9 cellular contexts compared by ENCODE assay signal in the genomic region with DNA sequence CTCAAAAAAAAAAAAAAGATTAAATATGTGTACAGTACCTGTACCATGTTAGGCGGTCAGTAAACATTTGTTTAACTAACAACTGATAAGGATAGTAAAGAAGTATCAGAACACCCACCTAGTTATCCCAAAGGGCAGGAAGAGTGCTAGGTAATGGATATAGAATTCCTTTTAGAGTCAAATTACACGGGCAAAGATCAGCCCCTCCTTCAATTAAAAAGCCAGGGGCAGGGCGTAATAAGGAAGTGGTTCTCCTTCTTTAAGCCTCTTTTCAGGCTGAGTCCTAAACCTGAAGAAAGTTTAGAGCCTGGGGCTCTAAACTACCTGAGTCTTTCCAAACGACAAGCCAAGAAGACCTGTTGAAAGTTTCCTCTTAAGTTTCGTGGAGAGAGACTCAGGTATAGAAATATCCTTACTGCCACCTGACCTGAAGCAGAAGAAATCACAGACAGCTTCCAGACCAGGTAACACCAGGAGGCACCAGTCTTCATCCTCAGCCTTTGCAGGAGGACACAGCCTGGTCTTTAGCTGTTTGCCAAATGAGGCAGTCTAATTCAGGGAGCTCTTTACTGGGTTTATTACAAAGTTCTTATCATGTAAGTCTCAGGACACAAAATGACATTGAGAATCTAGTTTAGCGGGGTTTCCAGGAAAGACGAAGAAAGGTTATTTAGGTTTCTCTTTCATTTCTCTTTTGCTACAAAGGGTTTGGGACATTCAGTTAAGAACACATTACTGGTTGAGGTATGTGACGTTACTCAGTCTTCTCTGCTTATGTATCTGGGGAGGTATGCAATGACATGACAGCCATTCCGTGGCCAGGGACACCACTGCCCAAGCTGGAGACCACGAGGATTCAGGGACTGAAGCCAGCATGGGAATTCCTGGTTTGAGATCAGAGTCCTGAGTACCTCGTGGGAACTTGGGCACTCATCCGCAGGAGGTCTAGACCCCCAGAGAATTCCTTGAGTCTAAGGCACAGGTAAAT. TPM values are rescaled to one million over a fixed set of nuclear protein-coding genes. Genes with fewer than 3 reads are reported as not detected.
A peak's percentile ranks its signal among the peaks of the same experiment; 100 is the strongest.
DNase-seq lines count a peak whose midpoint lies in the region; ATAC-seq, FAIRE-seq and TF ChIP-seq lines count a peak whose summit lies in the region.
"Had no signal": no experiment of that assay in that cellular context is flagged by ENCODE, and none has a peak within 500 bp of the region (broad histone marks: within the 10 kb centered on the region; RNA-seq: fewer than 3 reads in every experiment).

A gene with protein sequence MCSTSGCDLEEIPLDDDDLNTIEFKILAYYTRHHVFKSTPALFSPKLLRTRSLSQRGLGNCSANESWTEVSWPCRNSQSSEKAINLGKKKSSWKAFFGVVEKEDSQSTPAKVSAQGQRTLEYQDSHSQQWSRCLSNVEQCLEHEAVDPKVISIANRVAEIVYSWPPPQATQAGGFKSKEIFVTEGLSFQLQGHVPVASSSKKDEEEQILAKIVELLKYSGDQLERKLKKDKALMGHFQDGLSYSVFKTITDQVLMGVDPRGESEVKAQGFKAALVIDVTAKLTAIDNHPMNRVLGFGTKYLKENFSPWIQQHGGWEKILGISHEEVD (plus strand): TSS at position 266 of the 988 bp plus-strand sequence. CDS start 8,367 bp downstream, outside the sequence.

- H3K36me3 ChIP-seq in K562 (ENCODE audit: control insufficient read depth, insufficient read depth, low read length) (no peaks in the 10 kb centered on the region), smooth muscle cell (ENCODE audit: low read depth) (no peaks in the 10 kb centered on the region), heart right ventricle (no peaks in the 10 kb centered on the region)
- H3K36me3 ChIP-seq: neutrophil had no signal

- H3K27me3 ChIP-seq in K562 (ENCODE audit: control insufficient read depth in 2 of 2, insufficient read depth in 2 of 2, low read length in 2 of 2) (peaks cover 0 to 15% of the 10 kb centered on the region in 2 experiments; a peak in 3 of 5 replicates), smooth muscle cell (ENCODE audit: low read depth) (no peaks in the 10 kb centered on the region), heart right ventricle (peaks cover 0 to 27% (median 0%) of the 10 kb centered on the region in 7 donors)

- in situ Hi-C loops in K562 (cut with MboI): no loop called here

- no peak for TF ChIP-seq RAD21 in K562 (CRISPR knock-in tag; conservative IDR thresholded peaks at IDR 0.05 in 1 of 2, IDR thresholded peaks at IDR 0.05 in 1 of 2)

- H4K20me1 ChIP-seq in K562 (replicated peaks; ENCODE audit: control insufficient read depth, insufficient read depth, low read length) (no peaks in the 10 kb centered on the region), smooth muscle cell (ENCODE audit: low read depth) (no peaks in the 10 kb centered on the region)

- no peak for TF ChIP-seq EP300 in K562 (IDR thresholded peaks at IDR 0.05; ENCODE audit: low read length)

- FAIRE-seq in K562 (lab: Jason Lieb, UNC): no peak

- H3K4me1 ChIP-seq in K562 (replicated peaks in 1 of 2; ENCODE audit: control insufficient read depth in 2 of 2, insufficient read depth in 2 of 2, low read length in 2 of 2): peaks cover 5% of the 10 kb centered on the region in 2 experiments; a peak in 3 of 5 replicates
- H3K4me1 ChIP-seq in smooth muscle cell (ENCODE audit: low read depth): no peaks in the 10 kb centered on the region
- H3K4me1 ChIP-seq in heart right ventricle: peaks cover 0 to 14% (median 0%) of the 10 kb centered on the region in 9 donors

- intact Hi-C loops in K562 (cut with micrococcal nuclease): no loop called here
- intact Hi-C loops in heart right ventricle (cut with DNase I): no loop called here

- WGBS in K562 (ENCODE audit: insufficient coverage, low coverage, missing lambda C conversion rate): 6% methylated on average over 12 of the region's 12 CpGs
- 69% methylated on average over 12 of the region's 12 CpGs for WGBS in smooth muscle cell (ENCODE audit: low lambda C conversion rate)
- WGBS in heart right ventricle, 2 donors: 61 to 64% methylated on average over 12 of the region's 12 CpGs

- H3K9me3 ChIP-seq in K562 (replicated peaks; ENCODE audit: control insufficient read depth, insufficient read depth, low read depth, low read length): no peaks in the 10 kb centered on the region
- no peaks in the 10 kb centered on the region for H3K9me3 ChIP-seq in smooth muscle cell (replicated peaks; ENCODE audit: low read depth)
- no peaks in the 10 kb centered on the region for H3K9me3 ChIP-seq in heart right ventricle
- H3K9me3 ChIP-seq: neutrophil had no signal

- no peak for TF ChIP-seq POLR2A in K562 (conservative IDR thresholded peaks at IDR 0.05)

- CTCF ChIA-PET in K562 (lab: Yijun Ruan, JAX; ENCODE audit: low intra/inter-chr PET ratio): no interaction called here

- ATAC-seq in GM18907 (IDR thresholded peaks at IDR 0.05; ENCODE audit: unreplicated experiment): peak; percentile 60
- peak; percentile 36; the same call in 1 of the 3 replicates for ATAC-seq in K562
- no peak for ATAC-seq in HG03469 (IDR thresholded peaks at IDR 0.05; ENCODE audit: unreplicated experiment)
- no peak for ATAC-seq in heart right ventricle
- ATAC-seq in GM21423 (IDR thresholded peaks at IDR 0.05; ENCODE audit: unreplicated experiment): no peak
- ATAC-seq in GM21447 (IDR thresholded peaks at IDR 0.05; ENCODE audit: unreplicated experiment): no peak

- H3K4me3 ChIP-seq in K562 (no peak within 1 kb of the TSS), smooth muscle cell (peak within 1 kb of the TSS; percentile 27), heart right ventricle (peak within 1 kb of the TSS in 1 of 10 donors; percentile 13)

- H3K79me2 ChIP-seq in K562 (ENCODE audit: control insufficient read depth, insufficient read depth, low read length) (no peaks in the 10 kb centered on the region), smooth muscle cell (ENCODE audit: low read depth) (no peaks in the 10 kb centered on the region)

- H2AFZ ChIP-seq in K562 (ENCODE audit: low read depth, low read length) (0 out of 2 replicates have a peak within 1 kb of the TSS, but pooled peaks have one; percentile 45), smooth muscle cell (ENCODE audit: low read depth) (no peak within 1 kb of the TSS)

- DNase-seq in HuH-7 (ENCODE audit: low spot score): peak; percentile 35
- no peak for DNase-seq in K562 (ENCODE audit: extremely low read depth in 1 of 4, low spot score in 3 of 4)
- DNase-seq in smooth muscle cell (lab: John Stamatoyannopoulos, UW; ENCODE audit: unreplicated experiment): no peak
- no peak for DNase-seq in heart right ventricle

- POLR2A ChIA-PET in K562 (lab: Yijun Ruan, JAX): no interaction called here

- H3K4me2 ChIP-seq in K562 (ENCODE audit: insufficient read depth, low read length) (no peak within 1 kb of the TSS; the same call in 1 of the 2 replicates), smooth muscle cell (no peak within 1 kb of the TSS)

- peak within 1 kb of the TSS in 1 of 2 experiments; percentile 55; a peak in 2 of 4 replicates for H3K9ac ChIP-seq in K562 (ENCODE audit: insufficient read depth in 1 of 2, low read depth in 2 of 2, low read length in 2 of 2)
- H3K9ac ChIP-seq in smooth muscle cell (ENCODE audit: low read depth): no peak within 1 kb of the TSS

- BruUV-seq in K562 (replicated peaks; lab: Mats Ljungman, UMichigan): no TSS peak

- no peaks in the 10 kb centered on the region for H3K9me1 ChIP-seq in K562 (ENCODE audit: control insufficient read depth, insufficient read depth, low read length)

- no peak for TF ChIP-seq CTCF in K562 (IDR thresholded peaks at IDR 0.05 in 2 of 3, conservative IDR thresholded peaks at IDR 0.05 in 1 of 3; ENCODE audit: insufficient read depth in 2 of 3, low read depth in 1 of 3, low read length in 3 of 3)
- no peak for TF ChIP-seq CTCF in smooth muscle cell (IDR thresholded peaks at IDR 0.05; ENCODE audit: borderline replicate concordance, insufficient read depth, poor library complexity, severe bottlenecking)
- TF ChIP-seq CTCF in heart right ventricle (IDR thresholded peaks at IDR 0.05): no peak

- H3F3A ChIP-seq in smooth muscle cell (ENCODE audit: low read depth): no peaks in the 10 kb centered on the region

- H3K27ac ChIP-seq in K562 (ENCODE audit: extremely low read depth, low read depth, low read length) (no peak within 1 kb of the TSS), smooth muscle cell (ENCODE audit: low read depth) (no peak within 1 kb of the TSS), heart right ventricle (no peak within 1 kb of the TSS)
- H3K27ac ChIP-seq: neutrophil had no signal

TF ChIP-seq in K562, 482 proteins besides CTCF, POLR2A, EP300 and RAD21:
- TF ChIP-seq TCF7L2 (IDR thresholded peaks at IDR 0.05; ENCODE audit: low read depth, low read length) (no peak), ZNF75A (CRISPR knock-in tag; IDR thresholded peaks at IDR 0.05) (no peak), KLF1 (tag; IDR thresholded peaks at IDR 0.05) (no peak), U2AF1 (optimal IDR thresholded peaks at IDR 0.05; ENCODE audit: low read depth, low read length) (no peak), SPI1 (IDR thresholded peaks at IDR 0.05; ENCODE audit: borderline replicate concordance, low read depth, low read length) (0 out of 2 replicates have a peak, but pooled peaks have one; percentile 35), TAF1 (IDR thresholded peaks at IDR 0.05; ENCODE audit: control insufficient read depth, extremely low read depth, insufficient read depth, low read length, severe bottlenecking) (no peak)

RNA-seq across cellular contexts. Expression of the gene that starts here (rescaled TPM):
- total RNA-seq in K562 (2011; cell fraction: chromatin; rRNA removed; ENCODE audit: low replicate concordance): not detected in 2 replicates
- total RNA-seq in K562 (2011; cell fraction: nucleolus; rRNA removed): not detected in 2 replicates
- total RNA-seq in K562 (2011; cell fraction: nucleoplasm; rRNA removed): not detected in 2 replicates
- not detected in 2 replicates for total RNA-seq in K562 (2014; rRNA removed)
- not detected in 2 replicates for total RNA-seq in K562 (2014; rRNA removed; fragmentation: Illumina TruSeq; extraction: Trizol)
- not detected in 2 replicates for total RNA-seq in K562 (2015; rRNA removed; fragmentation: Illumina TruSeq; extraction: Trizol)
- total RNA-seq in K562 (2021): not detected in 2 replicates
- not detected in 2 replicates for polyA plus RNA-seq in K562 (2011; rRNA removed)
- polyA plus RNA-seq in K562 (2011; cell fraction: cytosol; rRNA removed): not detected in 2 replicates
- not detected in 2 replicates for polyA plus RNA-seq in K562 (2011; cell fraction: nucleus; rRNA removed)
- polyA plus RNA-seq in K562 (2012): not detected in 2 replicates
- polyA plus RNA-seq in K562 (2014; fragmentation: Illumina TruSeq; extraction: Trizol): not detected in 2 replicates
- not detected for polyA plus RNA-seq in K562 (2014; fragmentation: Nextera tagmentation; extraction: Ambion mirVana)
- polyA plus RNA-seq in K562 (2014; rRNA removed): not detected in 2 replicates
- polyA minus RNA-seq in K562 (2011; rRNA and poly(A)+ RNA removed): not detected in 2 replicates
- not detected in 2 replicates for polyA minus RNA-seq in K562 (2011; cell fraction: cytosol; rRNA and poly(A)+ RNA removed)
- not detected in 2 replicates for polyA minus RNA-seq in K562 (2011; cell fraction: nucleus; rRNA and poly(A)+ RNA removed)
- not detected in 2 replicates for total RNA-seq in smooth muscle cell
- polyA plus RNA-seq in smooth muscle cell: 0.08 TPM in 1 of 2 replicates, not detected in the other
- under 1 TPM in 1 of 10 donors, not detected in 9; 0.49 TPM for total RNA-seq in heart right ventricle
- not detected for polyA plus RNA-seq in heart right ventricle

Comparison
In these comparisons a context has a peak if more than half of its experiments do, and no peak if none do; other contexts are left out.
1. Peak in ATAC-seq in K562; RNA of the gene not detected or under 1 TPM.